ENCODE assay signal across 9 cellular contexts in the genomic region with DNA sequence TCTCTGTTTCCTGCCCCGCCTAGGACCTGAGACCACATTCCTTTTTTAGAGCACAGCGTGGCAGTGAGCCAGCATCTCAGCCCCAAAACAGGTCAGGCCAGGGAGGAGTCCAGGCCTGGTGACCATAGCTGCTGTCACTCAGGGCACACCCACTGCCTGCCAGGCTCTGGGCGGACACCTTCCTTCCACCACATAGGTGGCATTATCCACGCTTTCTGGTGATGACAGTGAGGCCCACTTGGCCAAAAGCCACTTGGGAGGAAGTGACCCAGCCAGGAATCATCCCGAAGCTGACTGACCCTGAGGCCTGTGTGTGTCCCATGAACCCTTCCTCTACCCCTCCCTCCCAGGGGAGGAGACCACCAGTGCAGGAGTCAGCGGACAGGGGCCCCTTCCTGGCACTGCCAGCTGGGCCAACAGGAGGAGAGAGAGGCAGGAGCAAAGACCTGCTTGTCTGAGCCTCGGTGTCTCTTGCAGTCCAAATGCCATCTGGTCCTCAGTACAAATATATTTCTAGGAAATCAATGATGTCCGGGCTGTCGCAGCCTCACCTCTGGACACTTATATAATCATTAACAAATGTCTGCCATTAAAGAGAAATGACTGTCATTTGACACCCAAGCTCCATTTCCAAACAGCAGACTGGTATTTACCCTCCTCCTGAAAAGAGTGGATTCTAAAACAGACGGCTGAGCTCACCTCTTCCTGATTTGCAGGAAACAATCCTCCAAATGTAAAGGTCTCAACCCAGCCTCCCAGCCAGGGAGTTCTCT.
DNase-seq lines count a peak whose midpoint lies in the region; ATAC-seq and TF ChIP-seq lines count a peak whose summit lies in the region.
"Had no signal": no experiment of that assay in that cellular context is flagged by ENCODE, and none has a peak within 500 bp of the region (broad histone marks: within the 10 kb centered on the region; RNA-seq: fewer than 3 reads in every experiment).

No MANE protein-coding gene starts in this region.

- H3K27ac Mint-ChIP-seq in endodermal cell = peak overlapping the region; percentile 10
- no peak overlapping the region for H3K27ac Mint-ChIP-seq in activated naive CD4-positive, alpha-beta T cell treated with anti-CD3 and anti-CD28 coated beads, Interleukin-2, amount 50 U/mL, for 72 hours
- H3K27ac Mint-ChIP-seq in CD8-positive, alpha-beta T cell = no peak overlapping the region
- no peak overlapping the region for H3K27ac Mint-ChIP-seq in natural killer cell treated with Interleukin-12 subunit alpha and Interleukin-12 subunit beta and Interleukin-15 and Interleukin-18, amount 100 ng/mL, for 72 hours

- peak; percentile 47 for DNase-seq in Daoy (ENCODE audit: low read depth)
- peak; percentile 11 for DNase-seq in NCI-H774 (lab: John Stamatoyannopoulos, UW)
- no peak for DNase-seq in endodermal cell
- peak; percentile 53 to 64 (median 63) for DNase-seq in mucosa of descending colon
- no peak for DNase-seq in UCSD-AML1 (lab: John Stamatoyannopoulos, UW; ENCODE audit: unreplicated experiment)
- DNase-seq in activated naive CD4-positive, alpha-beta T cell treated with anti-CD3 and anti-CD28 coated beads, Interleukin-2, amount 50 U/mL, for 72 hours (ENCODE audit: low spot score in 2 of 2) = no peak
- no peak for DNase-seq in CD8-positive, alpha-beta T cell
- no peak for DNase-seq in natural killer cell treated with Interleukin-12 subunit alpha and Interleukin-12 subunit beta and Interleukin-15 and Interleukin-18, amount 100 ng/mL, for 72 hours (ENCODE audit: low spot score)
- DNase-seq: stimulated activated CD4-positive, alpha-beta T cell treated with anti-CD3 and anti-CD28 coated beads, Interleukin-4, amount 100 ng/mL, for 24 hours had no signal

- no peaks in the 10 kb centered on the region for H3K27me3 ChIP-seq in endodermal cell (ENCODE audit: control insufficient read depth, insufficient read depth, low read length, poor library complexity, severe bottlenecking)
- no peaks in the 10 kb centered on the region for H3K27me3 ChIP-seq in CD8-positive, alpha-beta T cell (ENCODE audit: insufficient read depth, low read length)

- H3K36me3 Mint-ChIP-seq in endodermal cell (ENCODE audit: low read depth) = no peaks in the 10 kb centered on the region
- no peaks in the 10 kb centered on the region for H3K36me3 Mint-ChIP-seq in activated naive CD4-positive, alpha-beta T cell treated with anti-CD3 and anti-CD28 coated beads, Interleukin-2, amount 50 U/mL, for 72 hours
- H3K36me3 Mint-ChIP-seq in CD8-positive, alpha-beta T cell = no peaks in the 10 kb centered on the region
- no peaks in the 10 kb centered on the region for H3K36me3 Mint-ChIP-seq in natural killer cell treated with Interleukin-12 subunit alpha and Interleukin-12 subunit beta and Interleukin-15 and Interleukin-18, amount 100 ng/mL, for 72 hours

- POLR2A ChIA-PET in CD8-positive, alpha-beta T cell (lab: Charles Lee) = no interaction called here

- CTCF ChIA-PET in CD8-positive, alpha-beta T cell (lab: Charles Lee) = no interaction called here

- peak; percentile 95 for ATAC-seq in mucosa of descending colon
- no peak for ATAC-seq in activated naive CD4-positive, alpha-beta T cell treated with anti-CD3 and anti-CD28 coated beads, Interleukin-2, amount 50 U/mL, for 72 hours
- no peak for ATAC-seq in CD8-positive, alpha-beta T cell
- ATAC-seq in natural killer cell treated with Interleukin-12 subunit alpha and Interleukin-12 subunit beta and Interleukin-15 and Interleukin-18, amount 100 ng/mL, for 72 hours = no peak

- no peaks in the 10 kb centered on the region for H3K27me3 Mint-ChIP-seq in endodermal cell (ENCODE audit: insufficient read depth)
- peaks cover 2% of the 10 kb centered on the region for H3K27me3 Mint-ChIP-seq in CD8-positive, alpha-beta T cell (ENCODE audit: low read depth)
- H3K27me3 Mint-ChIP-seq in natural killer cell treated with Interleukin-12 subunit alpha and Interleukin-12 subunit beta and Interleukin-15 and Interleukin-18, amount 100 ng/mL, for 72 hours = peaks cover 0 to 3% of the 10 kb centered on the region in 2 donors

- H3K4me1 ChIP-seq in endodermal cell (ENCODE audit: control insufficient read depth, insufficient read depth, low read length) = peaks cover 4% of the 10 kb centered on the region
- H3K4me1 ChIP-seq in mucosa of descending colon (ENCODE audit: low read depth) = peaks cover 3% of the 10 kb centered on the region
- no peaks in the 10 kb centered on the region for H3K4me1 ChIP-seq in CD8-positive, alpha-beta T cell (ENCODE audit: insufficient read depth, low read length)

- no peak for TF ChIP-seq CTCF in endodermal cell (conservative IDR thresholded peaks at IDR 0.05)
- TF ChIP-seq CTCF in mucosa of descending colon (IDR thresholded peaks at IDR 0.05) = no peak
- TF ChIP-seq CTCF in CD8-positive, alpha-beta T cell (IDR thresholded peaks at IDR 0.05) = no peak

- WGBS in endodermal cell (ENCODE audit: insufficient coverage in 1 of 2, insufficient read length in 1 of 2), 2 experiments = 77 to 79% methylated on average over 5 to 10 of the region's 10 CpGs

- H3K36me3 ChIP-seq in endodermal cell (ENCODE audit: control insufficient read depth, insufficient read depth, low read length) = no peaks in the 10 kb centered on the region
- H3K36me3 ChIP-seq in mucosa of descending colon (ENCODE audit: low read depth) = no peaks in the 10 kb centered on the region
- H3K36me3 ChIP-seq in CD8-positive, alpha-beta T cell (ENCODE audit: insufficient read depth, low read length) = no peaks in the 10 kb centered on the region

- H3K9me3 ChIP-seq in endodermal cell (ENCODE audit: control insufficient read depth, low read length) (no peaks in the 10 kb centered on the region), mucosa of descending colon (no peaks in the 10 kb centered on the region)
- H3K9me3 ChIP-seq in CD8-positive, alpha-beta T cell (ENCODE audit: low read length) = no peaks in the 10 kb centered on the region

- no peak overlapping the region for H3K4me3 Mint-ChIP-seq in endodermal cell
- no peak overlapping the region for H3K4me3 Mint-ChIP-seq in CD8-positive, alpha-beta T cell
- no peak overlapping the region for H3K4me3 Mint-ChIP-seq in natural killer cell treated with Interleukin-12 subunit alpha and Interleukin-12 subunit beta and Interleukin-15 and Interleukin-18, amount 100 ng/mL, for 72 hours

- peaks cover 2% of the 10 kb centered on the region for H3K4me1 Mint-ChIP-seq in endodermal cell
- no peaks in the 10 kb centered on the region for H3K4me1 Mint-ChIP-seq in CD8-positive, alpha-beta T cell (ENCODE audit: low read depth)
- no peaks in the 10 kb centered on the region for H3K4me1 Mint-ChIP-seq in natural killer cell treated with Interleukin-12 subunit alpha and Interleukin-12 subunit beta and Interleukin-15 and Interleukin-18, amount 100 ng/mL, for 72 hours (ENCODE audit: low read depth in 2 of 2)

- H3K4me3 ChIP-seq in endodermal cell (ENCODE audit: low read length) (no peak overlapping the region), mucosa of descending colon (no peak overlapping the region)
- no peak overlapping the region for H3K4me3 ChIP-seq in CD8-positive, alpha-beta T cell (ENCODE audit: low read depth, low read length)

- no peaks in the 10 kb centered on the region for H3K9me3 Mint-ChIP-seq in endodermal cell
- H3K9me3 Mint-ChIP-seq in activated naive CD4-positive, alpha-beta T cell treated with anti-CD3 and anti-CD28 coated beads, Interleukin-2, amount 50 U/mL, for 72 hours = no peaks in the 10 kb centered on the region
- no peaks in the 10 kb centered on the region for H3K9me3 Mint-ChIP-seq in CD8-positive, alpha-beta T cell
- H3K9me3 Mint-ChIP-seq in natural killer cell treated with Interleukin-12 subunit alpha and Interleukin-12 subunit beta and Interleukin-15 and Interleukin-18, amount 100 ng/mL, for 72 hours = no peaks in the 10 kb centered on the region

- intact Hi-C loops in mucosa of descending colon (cut with DNase I, micrococcal nuclease) = no loop called here
- intact Hi-C loops in CD8-positive, alpha-beta T cell (cut with DNase I, micrococcal nuclease) = no loop called here

- no peak overlapping the region for H3K9ac ChIP-seq in endodermal cell (ENCODE audit: extremely low read depth, low read length, poor library complexity, severe bottlenecking)

- H3K27ac ChIP-seq in endodermal cell (ENCODE audit: low read depth, low read length) = no peak overlapping the region
- no peak overlapping the region for H3K27ac ChIP-seq in CD8-positive, alpha-beta T cell (ENCODE audit: low read depth, low read length)

Comparison
In these comparisons a context has a peak if more than half of its experiments do, and no peak if none do; other contexts are left out.
1. DNase-seq: peak in Daoy (single experiment), NCI-H774 (single experiment) and mucosa of descending colon (3 of 3); none in endodermal cell (single experiment), UCSD-AML1 (single experiment), activated naive CD4-positive, alpha-beta T cell treated with anti-CD3 and anti-CD28 coated beads, Interleukin-2, amount 50 U/mL, for 72 hours (0 of 2), CD8-positive, alpha-beta T cell (0 of 7) and natural killer cell treated with Interleukin-12 subunit alpha and Interleukin-12 subunit beta and Interleukin-15 and Interleukin-18, amount 100 ng/mL, for 72 hours (single experiment).